7 cellular contexts compared by ENCODE assay signal in the genomic region with DNA sequence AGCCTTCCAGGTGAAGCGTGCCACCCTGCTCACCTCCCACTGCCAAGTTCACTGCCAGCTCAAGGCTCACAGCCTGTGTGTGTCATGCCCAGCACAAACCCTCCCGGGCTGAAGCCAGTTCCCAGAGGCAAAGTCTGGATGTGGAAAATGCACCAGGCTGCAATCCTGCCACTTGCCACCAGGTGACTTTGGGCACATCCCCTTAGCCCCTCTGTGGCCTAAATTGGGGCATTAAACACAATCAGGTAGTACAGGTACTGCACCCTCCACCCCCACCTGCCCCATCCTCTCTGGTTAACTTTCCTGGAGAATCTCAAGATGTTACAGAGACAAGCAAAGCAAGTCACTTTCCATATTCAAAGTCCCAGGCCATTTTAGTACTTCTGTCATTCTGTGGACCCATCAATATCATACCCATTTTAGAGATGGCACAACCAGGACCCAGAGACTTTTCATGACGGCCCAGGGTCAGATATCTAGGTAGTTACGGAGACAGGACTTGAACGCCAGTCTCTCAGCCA. TPM values are rescaled to one million over a fixed set of nuclear protein-coding genes. Genes with fewer than 3 reads are reported as not detected.
A peak's percentile ranks its signal among the peaks of the same experiment; 100 is the strongest.
DNase-seq lines count a peak whose midpoint lies in the region; FAIRE-seq and TF ChIP-seq lines count a peak whose summit lies in the region.

No MANE protein-coding gene starts in this region.

- no peak overlapping the region for H3K27ac ChIP-seq in PC-9
- H3K27ac ChIP-seq in trophoblast cell (ENCODE audit: low read depth, low read length) = no peak overlapping the region

- no peaks in the 10 kb centered on the region for H4K20me1 ChIP-seq in PC-9 (ENCODE audit: insufficient read depth)

- H3K9me3 ChIP-seq in PC-9 (ENCODE audit: insufficient read depth, low read depth) (no peaks in the 10 kb centered on the region), trophoblast cell (ENCODE audit: insufficient read depth, low read depth, low read length) (peaks cover 5% of the 10 kb centered on the region)

- H4K8ac ChIP-seq in trophoblast cell (ENCODE audit: low read depth, low read length) = no peak overlapping the region

- no peak overlapping the region for H3K14ac ChIP-seq in trophoblast cell (ENCODE audit: low read length)

- H3K9ac ChIP-seq in trophoblast cell (ENCODE audit: low read length) = no peak overlapping the region

- TF ChIP-seq CTCF in GM12875 (IDR thresholded peaks at IDR 0.05; ENCODE audit: borderline replicate concordance, insufficient read depth, low read depth, low read length) = peak; percentile 72
- TF ChIP-seq CTCF in PC-9 (conservative IDR thresholded peaks at IDR 0.05) = peak; percentile 87
- peak; percentile 76 for TF ChIP-seq CTCF in bronchial epithelial cell (IDR thresholded peaks at IDR 0.05; ENCODE audit: insufficient read depth, low read length, severe bottlenecking)

- no peak overlapping the region for H2BK5ac ChIP-seq in trophoblast cell (ENCODE audit: low read depth, low read length, poor library complexity)

- no peaks in the 10 kb centered on the region for H3K79me1 ChIP-seq in trophoblast cell (ENCODE audit: low read length)

- no peak overlapping the region for H3K23ac ChIP-seq in trophoblast cell (ENCODE audit: low read length)

- no CpG with 5 or more reads among the region's 5 CpGs for WGBS in trophoblast cell (ENCODE audit: extremely low coverage, insufficient coverage, insufficient read length)

- H3K36me3 ChIP-seq in PC-9 (ENCODE audit: low read depth) (no peaks in the 10 kb centered on the region), bronchial epithelial cell (ENCODE audit: control insufficient read depth, insufficient read depth, low read length) (no peaks in the 10 kb centered on the region), trophoblast cell (ENCODE audit: control insufficient read depth in 1 of 2, insufficient read depth in 2 of 2, low read length in 2 of 2) (no peaks in the 10 kb centered on the region)

- H3K4me2 ChIP-seq in PC-9 = no peak overlapping the region
- H3K4me2 ChIP-seq in trophoblast cell (ENCODE audit: low read length) = no peak overlapping the region

- H3F3A ChIP-seq in PC-9 (ENCODE audit: insufficient read depth, low read depth) = peaks cover 39% of the 10 kb centered on the region

- no peak overlapping the region for H2AFZ ChIP-seq in PC-9
- no peak overlapping the region for H2AFZ ChIP-seq in trophoblast cell (ENCODE audit: insufficient read depth, low read length, poor library complexity)

- H4K12ac ChIP-seq in trophoblast cell (ENCODE audit: low read depth, low read length) = no peak overlapping the region

- no peak overlapping the region for H4K91ac ChIP-seq in trophoblast cell (ENCODE audit: low read depth, low read length)

- POLR2A ChIA-PET in PC-9 (lab: Charles Lee; ENCODE audit: unreplicated experiment) = no interaction called here

- no peak for FAIRE-seq in bronchial epithelial cell (lab: Jason Lieb, UNC)

- H3K18ac ChIP-seq in trophoblast cell (ENCODE audit: low read length) = no peak overlapping the region

- H3K4me1 ChIP-seq in PC-9 (replicated peaks; ENCODE audit: insufficient read depth) (peaks cover 32% of the 10 kb centered on the region), trophoblast cell (ENCODE audit: control insufficient read depth in 1 of 2, insufficient read depth in 2 of 2, low read length in 2 of 2) (peaks cover 7 to 13% of the 10 kb centered on the region in 2 experiments)

- no peak overlapping the region for H2BK12ac ChIP-seq in trophoblast cell (ENCODE audit: low read length)

- no peak overlapping the region for H2BK120ac ChIP-seq in trophoblast cell (ENCODE audit: insufficient read depth, low read length, poor library complexity)

- H3K79me2 ChIP-seq in PC-9 (ENCODE audit: low read depth) (no peaks in the 10 kb centered on the region), trophoblast cell (ENCODE audit: control insufficient read depth, insufficient read depth, low read length, poor library complexity) (no peaks in the 10 kb centered on the region)

- intact Hi-C loops in PC-9 (cut with micrococcal nuclease; ENCODE audit: unreplicated experiment) = loop anchor here (5.0 kb wide), 1 partner anchor 83 kb away; no protein-coding TSS in a partner anchor

- H3K4me3 ChIP-seq in GM12875 (ENCODE audit: low read depth, low read length) = no peak overlapping the region
- H3K4me3 ChIP-seq in PC-9 = no peak overlapping the region
- no peak overlapping the region for H3K4me3 ChIP-seq in bronchial epithelial cell (ENCODE audit: low read depth, low read length)
- no peak overlapping the region for H3K4me3 ChIP-seq in trophoblast cell (ENCODE audit: low read depth, low read length)

- BruUV-seq in PC-9 (replicated peaks; lab: Mats Ljungman, UMichigan) = no TSS peak

- DNase-seq in PC-9 (peak in 1 of 2 experiments; percentile 41), bronchial epithelial cell (ENCODE audit: low read depth) (peak; percentile 25), trophoblast cell (peak; percentile 38 to 64), midbrain (lab: John Stamatoyannopoulos, UW) (no peak), NCI-H128 (lab: John Stamatoyannopoulos, UW; ENCODE audit: unreplicated experiment) (no peak), NCI-H2107 (lab: John Stamatoyannopoulos, UW) (no peak)

- H2AK5ac ChIP-seq in trophoblast cell (ENCODE audit: low read length) = no peak overlapping the region

- no peak overlapping the region for H3K4ac ChIP-seq in trophoblast cell (ENCODE audit: low read depth, low read length)

- CTCF ChIA-PET in PC-9 (lab: Charles Lee) = interaction anchor here (0.6 kb wide), 2 partner anchors 154 to 490 kb away, joined by 3 to 11 read pairs; a partner anchor contains a TSS

- H3K27me3 ChIP-seq in PC-9 (ENCODE audit: insufficient read depth, low read depth) = no peaks in the 10 kb centered on the region
- H3K27me3 ChIP-seq in bronchial epithelial cell (ENCODE audit: control insufficient read depth, insufficient read depth, low read length) = peaks cover 14% of the 10 kb centered on the region
- peaks cover 14% of the 10 kb centered on the region for H3K27me3 ChIP-seq in trophoblast cell (ENCODE audit: insufficient read depth, low read length)

- no peaks in the 10 kb centered on the region for H3K9me2 ChIP-seq in PC-9 (ENCODE audit: insufficient read depth)

RNA-seq across cellular contexts. Expression of a gene that starts 1.8 kb away (rescaled TPM):
- 0.70 and 0.95 TPM in 2 replicates for total RNA-seq in PC-9 (2021)
- total RNA-seq in bronchial epithelial cell = 0.13 and 0.26 TPM in 2 replicates
- 0.11 and 0.14 TPM in 2 replicates for polyA plus RNA-seq in trophoblast cell (2013)

Comparison
In these comparisons a context has a peak if more than half of its experiments do, and no peak if none do; other contexts are left out.
1. DNase-seq: peak in bronchial epithelial cell (single experiment) and trophoblast cell (2 of 2); none in midbrain (single experiment), NCI-H128 (single experiment) and NCI-H2107 (single experiment).
2. Peak in every context shown above with its lines, with median percentiles within 50 percentile points of each other: CTCF ChIP-seq.